Comparison of ENCODE assay signal across 9 cellular contexts in the genomic region with DNA sequence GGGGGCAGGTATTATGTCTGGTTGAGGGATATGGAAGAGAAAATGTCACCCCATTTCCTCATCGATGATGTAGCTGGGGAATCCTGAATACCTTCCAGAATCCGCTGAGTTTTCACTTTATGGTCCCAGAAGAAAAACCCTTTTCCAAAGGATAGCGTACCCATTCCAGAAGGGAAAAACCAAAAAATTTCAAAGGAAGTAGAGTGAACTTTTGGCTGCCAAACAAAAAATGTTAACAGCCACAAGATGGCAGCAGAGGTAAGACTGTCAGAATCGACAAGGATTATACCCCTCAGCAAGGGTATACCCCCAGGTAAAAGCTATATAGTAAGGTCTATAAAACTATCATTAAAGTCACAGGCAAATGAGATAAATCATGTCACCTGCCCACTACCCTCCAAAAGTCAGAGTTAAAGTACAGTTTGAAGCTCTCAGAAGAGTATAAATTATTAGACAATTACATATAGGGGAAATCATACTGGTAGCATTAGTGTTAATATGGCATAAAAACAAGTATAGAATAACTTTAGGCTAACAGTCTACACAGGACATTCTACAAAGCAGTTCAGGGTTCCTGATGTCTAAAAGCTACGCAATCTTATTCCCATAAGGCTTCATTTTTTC. TPM values are rescaled to one million over a fixed set of nuclear protein-coding genes. Genes with fewer than 3 reads are reported as not detected.
DNase-seq lines count a peak whose midpoint lies in the region; ATAC-seq, FAIRE-seq and TF ChIP-seq lines count a peak whose summit lies in the region.
"Had no signal": no experiment of that assay in that cellular context is flagged by ENCODE, and none has a peak within 500 bp of the region (broad histone marks: within the 10 kb centered on the region; RNA-seq: fewer than 3 reads in every experiment).

No MANE protein-coding gene starts in this region.

- intact Hi-C loops in K562 (cut with micrococcal nuclease) = no loop called here

- peak; percentile 20 to 60 for TF ChIP-seq RAD21 in K562 (CRISPR knock-in tag; conservative IDR thresholded peaks at IDR 0.05 in 1 of 2, IDR thresholded peaks at IDR 0.05 in 1 of 2)

- TF ChIP-seq CTCF in BE2C (IDR thresholded peaks at IDR 0.05; ENCODE audit: low read depth, low read length) (peak; percentile 80), HEK293 (tag by site-specific recombination; IDR thresholded peaks at IDR 0.05) (no peak), K562 (IDR thresholded peaks at IDR 0.05 in 2 of 3, conservative IDR thresholded peaks at IDR 0.05 in 1 of 3; ENCODE audit: insufficient read depth in 2 of 3, low read depth in 1 of 3, low read length in 3 of 3) (peak; percentile 45 to 70 (median 68); a peak in 5 of 6 replicates)

- POLR2A ChIA-PET in HEK293 (lab: Yijun Ruan, JAX) = interaction anchor here (1.6 to 2.5 kb wide), 2 partner anchors 10 to 18 kb away, joined by 3 to 15 read pairs; partner anchors contain the start of genes ACIN1 and C14orf119
- POLR2A ChIA-PET in K562 (lab: Yijun Ruan, JAX) = interaction anchor here (0.5 to 2.2 kb wide), 6 partner anchors 9 to 378 kb away, joined by 4 to 20 read pairs (median 4); partner anchors contain the start of genes ACIN1, C14orf119 and HAUS4

- H2BK5ac ChIP-seq in mesendoderm (ENCODE audit: low read length) = no peak overlapping the region

- H2AK5ac ChIP-seq in mesendoderm (ENCODE audit: low read length) = no peak overlapping the region

- peaks cover 86% of the 10 kb centered on the region for H3K36me3 ChIP-seq in BE2C
- peaks cover 42 to 82% of the 10 kb centered on the region in 2 experiments for H3K36me3 ChIP-seq in HEK293 (ENCODE audit: control insufficient read depth in 2 of 2, insufficient read depth in 1 of 2, low read length in 2 of 2)
- peaks cover 93% of the 10 kb centered on the region for H3K36me3 ChIP-seq in K562 (ENCODE audit: control insufficient read depth, insufficient read depth, low read length)
- H3K36me3 ChIP-seq in mesendoderm (ENCODE audit: control insufficient read depth, insufficient read depth, low read length) = peaks cover 26% of the 10 kb centered on the region

- no peak overlapping the region for H3K56ac ChIP-seq in mesendoderm (ENCODE audit: low read length)

- peak; percentile 23 for FAIRE-seq in K562 (lab: Jason Lieb, UNC)

- no TSS peak for BruUV-seq in K562 (replicated peaks; lab: Mats Ljungman, UMichigan)

- H3K9me3 ChIP-seq in BE2C = no peaks in the 10 kb centered on the region
- no peaks in the 10 kb centered on the region for H3K9me3 ChIP-seq in HEK293 (ENCODE audit: control insufficient read depth, insufficient read depth, low read depth, low read length)
- no peaks in the 10 kb centered on the region for H3K9me3 ChIP-seq in K562 (replicated peaks; ENCODE audit: control insufficient read depth, insufficient read depth, low read depth, low read length)

- ATAC-seq in K562 = peak; percentile 30; the same call in 2 of the 3 replicates
- ATAC-seq in GM21723 (IDR thresholded peaks at IDR 0.05; ENCODE audit: unreplicated experiment) = no peak
- no peak for ATAC-seq in GM18498 (IDR thresholded peaks at IDR 0.05; ENCODE audit: unreplicated experiment)

- H3K9ac ChIP-seq in K562 (ENCODE audit: insufficient read depth in 1 of 2, low read depth in 2 of 2, low read length in 2 of 2) (no peak overlapping the region), mesendoderm (ENCODE audit: low read length) (peak overlapping the region; percentile 26)

- CTCF ChIA-PET in HEK293 (lab: Yijun Ruan, JAX) = interaction anchor here (0.5 to 4.3 kb wide), 37 partner anchors 8 to 387 kb away, joined by 3 to 44 read pairs (median 4); partner anchors contain the start of genes ACIN1, C14orf119 and SLC7A8
- CTCF ChIA-PET in K562 (lab: Yijun Ruan, JAX; ENCODE audit: low intra/inter-chr PET ratio) = interaction anchor here (0.8 to 3.2 kb wide), 2 partner anchors 18 to 32 kb away, joined by 5 to 25 read pairs; partner anchors contain the start of genes ACIN1 and C14orf119

- WGBS in K562 (ENCODE audit: insufficient coverage, low coverage, missing lambda C conversion rate) = 68% methylated on average over 5 of the region's 5 CpGs
- no CpG with 5 or more reads among the region's 5 CpGs for WGBS in mesendoderm (ENCODE audit: extremely low coverage, insufficient coverage, low lambda C conversion rate)

- H2AFZ ChIP-seq in K562 (ENCODE audit: low read depth, low read length) = no peak overlapping the region

- H4K5ac ChIP-seq in mesendoderm (ENCODE audit: low read length) = no peak overlapping the region

- no peak overlapping the region for H3K23ac ChIP-seq in mesendoderm (ENCODE audit: low read length)

- H3K18ac ChIP-seq in mesendoderm (ENCODE audit: low read length) = peak overlapping the region; percentile 76

- peaks cover 6% of the 10 kb centered on the region for H3K79me1 ChIP-seq in mesendoderm (ENCODE audit: low read length)

- H4K8ac ChIP-seq in mesendoderm (ENCODE audit: low read depth, low read length) = no peak overlapping the region

- H3K4ac ChIP-seq in mesendoderm (ENCODE audit: low read depth, low read length) = no peak overlapping the region

- H3K79me2 ChIP-seq in K562 (ENCODE audit: control insufficient read depth, insufficient read depth, low read length) = peaks cover 15% of the 10 kb centered on the region
- H3K79me2 ChIP-seq in mesendoderm (ENCODE audit: control insufficient read depth, insufficient read depth, low read length) = peaks cover 3% of the 10 kb centered on the region

- H3K27ac ChIP-seq in HEK293 (ENCODE audit: extremely low read depth, low read depth, low read length) (no peak overlapping the region), K562 (ENCODE audit: extremely low read depth, low read depth, low read length) (no peak overlapping the region), mesendoderm (ENCODE audit: low read depth, low read length) (peak overlapping the region; percentile 77)

- no peaks in the 10 kb centered on the region for H3K9me1 ChIP-seq in K562 (ENCODE audit: control insufficient read depth, insufficient read depth, low read length)

- TF ChIP-seq POLR2A in K562 (conservative IDR thresholded peaks at IDR 0.05) = no peak

- in situ Hi-C loops in K562 (cut with MboI) = no loop called here

- H3K4me2 ChIP-seq in K562 (ENCODE audit: insufficient read depth, low read length) = no peak overlapping the region
- H3K4me2 ChIP-seq in mesendoderm (ENCODE audit: low read length) = no peak overlapping the region

- H2BK120ac ChIP-seq in mesendoderm (ENCODE audit: low read depth, low read length) = no peak overlapping the region

- H3K4me1 ChIP-seq in BE2C (peaks cover 10% of the 10 kb centered on the region), HEK293 (ENCODE audit: control insufficient read depth, insufficient read depth, low read length) (peaks cover 6% of the 10 kb centered on the region; the same call in 1 of the 2 replicates), K562 (replicated peaks in 1 of 2; ENCODE audit: control insufficient read depth in 2 of 2, insufficient read depth in 2 of 2, low read length in 2 of 2) (peaks cover 17 to 40% of the 10 kb centered on the region in 2 experiments), mesendoderm (ENCODE audit: control insufficient read depth, low read depth, low read length) (peaks cover 17% of the 10 kb centered on the region)

- H3K27me3 ChIP-seq in BE2C (no peaks in the 10 kb centered on the region), K562 (ENCODE audit: control insufficient read depth in 2 of 2, insufficient read depth in 2 of 2, low read length in 2 of 2) (no peaks in the 10 kb centered on the region), mesendoderm (ENCODE audit: insufficient read depth, low read length, poor library complexity) (no peaks in the 10 kb centered on the region)

- no peak for TF ChIP-seq EP300 in K562 (IDR thresholded peaks at IDR 0.05; ENCODE audit: low read length)

- no peak overlapping the region for H3K4me3 ChIP-seq in BE2C (ENCODE audit: low read depth, low read length)
- H3K4me3 ChIP-seq in HEK293 (ENCODE audit: low read depth, low read length) = no peak overlapping the region
- H3K4me3 ChIP-seq in K562 = no peak overlapping the region
- no peak overlapping the region for H3K4me3 ChIP-seq in mesendoderm (ENCODE audit: low read length)

- H4K20me1 ChIP-seq in K562 (replicated peaks; ENCODE audit: control insufficient read depth, insufficient read depth, low read length) = no peaks in the 10 kb centered on the region

- DNase-seq in BE2C (peak; percentile 44), K562 (ENCODE audit: extremely low read depth in 1 of 4, low spot score in 3 of 4) (peak in 1 of 4 experiments; percentile 59), mesendoderm (peak; percentile 53), putamen (ENCODE audit: low spot score) (no peak), NCI-H1417 (lab: John Stamatoyannopoulos, UW) (no peak)

- no peak overlapping the region for H2BK15ac ChIP-seq in mesendoderm (replicated peaks; ENCODE audit: low read depth)

RNA-seq across cellular contexts. Expression of gene ACIN1, which starts 18.0 kb away (rescaled TPM):
- 198 TPM for polyA plus RNA-seq in BE2C (2012; ENCODE audit: insufficient read depth, insufficient read length, low read depth)
- 555 and 556 TPM in 2 replicates for total RNA-seq in K562 (2011; cell fraction: chromatin; rRNA removed; ENCODE audit: low replicate concordance)
- total RNA-seq in K562 (2011; cell fraction: nucleolus; rRNA removed) = 273 and 282 TPM in 2 replicates
- total RNA-seq in K562 (2011; cell fraction: nucleoplasm; rRNA removed) = 463 and 596 TPM in 2 replicates
- total RNA-seq in K562 (2014; rRNA removed) (121 and 145 TPM in 2 replicates), K562 (2014; rRNA removed; fragmentation: Illumina TruSeq; extraction: Trizol) (110 and 123 TPM in 2 replicates), K562 (2015; rRNA removed; fragmentation: Illumina TruSeq; extraction: Trizol) (141 and 147 TPM in 2 replicates), K562 (2021) (151 and 163 TPM in 2 replicates)
- polyA plus RNA-seq in K562 (2011; rRNA removed) (129 and 157 TPM in 2 replicates), K562 (2014; fragmentation: Illumina TruSeq; extraction: Trizol) (180 and 196 TPM in 2 replicates), K562 (2014; fragmentation: Nextera tagmentation; extraction: Ambion mirVana) (1 to 10 TPM; 5.0 TPM), K562 (2014; rRNA removed) (156 and 184 TPM in 2 replicates)
- 70.8 and 83.1 TPM in 2 replicates for polyA plus RNA-seq in K562 (2011; cell fraction: cytosol; rRNA removed)
- 696 and 714 TPM in 2 replicates for polyA plus RNA-seq in K562 (2011; cell fraction: nucleus; rRNA removed)
- polyA plus RNA-seq in K562 (2012) = 121 and 135 TPM in 2 replicates
- 147 and 171 TPM in 2 replicates for polyA minus RNA-seq in K562 (2011; rRNA and poly(A)+ RNA removed)
- polyA minus RNA-seq in K562 (2011; cell fraction: cytosol; rRNA and poly(A)+ RNA removed) = 77.6 and 81.5 TPM in 2 replicates
- polyA minus RNA-seq in K562 (2011; cell fraction: nucleus; rRNA and poly(A)+ RNA removed) = 198 and 296 TPM in 2 replicates
- polyA plus RNA-seq in mesendoderm (2013, experiment 1 of 2) = 212 TPM
- polyA plus RNA-seq in mesendoderm (2013, experiment 2 of 2) = 206 TPM

RNA-seq across cellular contexts. Expression of gene C14orf119, which starts 18.4 kb away (rescaled TPM):
- 59.7 TPM for polyA plus RNA-seq in BE2C (2012; ENCODE audit: insufficient read depth, insufficient read length, low read depth)
- 25.2 and 42.1 TPM in 2 replicates for total RNA-seq in K562 (2011; cell fraction: chromatin; rRNA removed; ENCODE audit: low replicate concordance)
- 42.1 and 47.4 TPM in 2 replicates for total RNA-seq in K562 (2011; cell fraction: nucleolus; rRNA removed)
- total RNA-seq in K562 (2011; cell fraction: nucleoplasm; rRNA removed) = 29.2 and 32.1 TPM in 2 replicates
- 36.7 and 38.1 TPM in 2 replicates for total RNA-seq in K562 (2014; rRNA removed)
- total RNA-seq in K562 (2014; rRNA removed; fragmentation: Illumina TruSeq; extraction: Trizol) = 61.2 and 68.8 TPM in 2 replicates
- total RNA-seq in K562 (2015; rRNA removed; fragmentation: Illumina TruSeq; extraction: Trizol) = 44.1 and 44.7 TPM in 2 replicates
- 46.0 and 47.6 TPM in 2 replicates for total RNA-seq in K562 (2021)
- 82.0 and 84.8 TPM in 2 replicates for polyA plus RNA-seq in K562 (2011; rRNA removed)
- polyA plus RNA-seq in K562 (2011; cell fraction: cytosol; rRNA removed) = 79.2 and 90.6 TPM in 2 replicates
- 90.4 and 124 TPM in 2 replicates for polyA plus RNA-seq in K562 (2011; cell fraction: nucleus; rRNA removed)
- 41.6 and 66.7 TPM in 2 replicates for polyA plus RNA-seq in K562 (2012)
- 37.9 and 39.3 TPM in 2 replicates for polyA plus RNA-seq in K562 (2014; fragmentation: Illumina TruSeq; extraction: Trizol)
- 100 to 1,000 TPM; 249 to 251 TPM for polyA plus RNA-seq in K562 (2014; fragmentation: Nextera tagmentation; extraction: Ambion mirVana)
- polyA plus RNA-seq in K562 (2014; rRNA removed) = 48.5 and 51.8 TPM in 2 replicates
- 61.4 and 78.9 TPM in 2 replicates for polyA minus RNA-seq in K562 (2011; rRNA and poly(A)+ RNA removed)
- polyA minus RNA-seq in K562 (2011; cell fraction: cytosol; rRNA and poly(A)+ RNA removed) = 13.7 and 28.6 TPM in 2 replicates
- polyA minus RNA-seq in K562 (2011; cell fraction: nucleus; rRNA and poly(A)+ RNA removed) = 7.8 and 20.5 TPM in 2 replicates
- polyA plus RNA-seq in mesendoderm (2013, experiment 1 of 2) = 37.0 TPM
- polyA plus RNA-seq in mesendoderm (2013, experiment 2 of 2) = 35.2 TPM

RNA-seq across cellular contexts. Expression of gene CDH24, which starts 19.6 kb away (rescaled TPM):
- 135 TPM for polyA plus RNA-seq in BE2C (2012; ENCODE audit: insufficient read depth, insufficient read length, low read depth)
- 31.5 and 72.4 TPM in 2 replicates for total RNA-seq in K562 (2011; cell fraction: chromatin; rRNA removed; ENCODE audit: low replicate concordance)
- 45.5 and 46.5 TPM in 2 replicates for total RNA-seq in K562 (2011; cell fraction: nucleolus; rRNA removed)
- 33.9 and 37.3 TPM in 2 replicates for total RNA-seq in K562 (2011; cell fraction: nucleoplasm; rRNA removed)
- total RNA-seq in K562 (2014; rRNA removed) = 4.9 and 6.6 TPM in 2 replicates
- 2.4 and 3.0 TPM in 2 replicates for total RNA-seq in K562 (2014; rRNA removed; fragmentation: Illumina TruSeq; extraction: Trizol)
- 3.6 and 4.0 TPM in 2 replicates for total RNA-seq in K562 (2015; rRNA removed; fragmentation: Illumina TruSeq; extraction: Trizol)
- 11.1 and 12.8 TPM in 2 replicates for total RNA-seq in K562 (2021)
- 6.5 and 11.1 TPM in 2 replicates for polyA plus RNA-seq in K562 (2011; rRNA removed)
- 10.1 and 17.2 TPM in 2 replicates for polyA plus RNA-seq in K562 (2011; cell fraction: cytosol; rRNA removed)
- 66.1 and 112 TPM in 2 replicates for polyA plus RNA-seq in K562 (2011; cell fraction: nucleus; rRNA removed)
- 7.5 and 9.6 TPM in 2 replicates for polyA plus RNA-seq in K562 (2012)
- polyA plus RNA-seq in K562 (2014; fragmentation: Illumina TruSeq; extraction: Trizol) = 8.1 and 9.2 TPM in 2 replicates
- polyA plus RNA-seq in K562 (2014; fragmentation: Nextera tagmentation; extraction: Ambion mirVana) = under 1 TPM; 0.04 to 0.10 TPM
- polyA plus RNA-seq in K562 (2014; rRNA removed) = 15.5 and 16.2 TPM in 2 replicates
- 3.6 and 5.3 TPM in 2 replicates for polyA minus RNA-seq in K562 (2011; rRNA and poly(A)+ RNA removed)
- 4.9 and 7.6 TPM in 2 replicates for polyA minus RNA-seq in K562 (2011; cell fraction: cytosol; rRNA and poly(A)+ RNA removed)
- 8.7 and 10.5 TPM in 2 replicates for polyA minus RNA-seq in K562 (2011; cell fraction: nucleus; rRNA and poly(A)+ RNA removed)
- polyA plus RNA-seq in mesendoderm (2013, experiment 1 of 2) = 11.2 TPM
- polyA plus RNA-seq in mesendoderm (2013, experiment 2 of 2) = 10.8 TPM

RNA-seq across cellular contexts. Expression of gene CIROP, which starts 27.9 kb away (rescaled TPM):
- not detected for polyA plus RNA-seq in BE2C (2012; ENCODE audit: insufficient read depth, insufficient read length, low read depth)
- not detected in 2 replicates for total RNA-seq in K562 (2011; cell fraction: chromatin; rRNA removed; ENCODE audit: low replicate concordance)
- total RNA-seq in K562 (2011; cell fraction: nucleolus; rRNA removed) = not detected in 2 replicates
- not detected in 2 replicates for total RNA-seq in K562 (2011; cell fraction: nucleoplasm; rRNA removed)
- total RNA-seq in K562 (2014; rRNA removed) (not detected in 2 replicates), K562 (2014; rRNA removed; fragmentation: Illumina TruSeq; extraction: Trizol) (not detected in 2 replicates), K562 (2015; rRNA removed; fragmentation: Illumina TruSeq; extraction: Trizol) (not detected in 2 replicates), K562 (2021) (not detected in 2 replicates)
- polyA plus RNA-seq in K562 (2011; rRNA removed) (not detected in 2 replicates), K562 (2014; fragmentation: Illumina TruSeq; extraction: Trizol) (not detected in 2 replicates), K562 (2014; fragmentation: Nextera tagmentation; extraction: Ambion mirVana) (not detected), K562 (2014; rRNA removed) (not detected in 2 replicates)
- not detected in 2 replicates for polyA plus RNA-seq in K562 (2011; cell fraction: cytosol; rRNA removed)
- polyA plus RNA-seq in K562 (2011; cell fraction: nucleus; rRNA removed) = not detected in 2 replicates
- not detected in 2 replicates for polyA plus RNA-seq in K562 (2012)
- polyA minus RNA-seq in K562 (2011; rRNA and poly(A)+ RNA removed) = not detected in 2 replicates
- not detected in 2 replicates for polyA minus RNA-seq in K562 (2011; cell fraction: cytosol; rRNA and poly(A)+ RNA removed)
- polyA minus RNA-seq in K562 (2011; cell fraction: nucleus; rRNA and poly(A)+ RNA removed) = not detected in 2 replicates
- 0.04 TPM for polyA plus RNA-seq in mesendoderm (2013, experiment 1 of 2)
- 0.06 TPM for polyA plus RNA-seq in mesendoderm (2013, experiment 2 of 2)
- total RNA-seq: mononuclear cell had no signal

RNA-seq across cellular contexts. Expression of gene PSMB11, which starts 34.9 kb away (rescaled TPM):
- not detected for polyA plus RNA-seq in BE2C (2012; ENCODE audit: insufficient read depth, insufficient read length, low read depth)
- total RNA-seq in K562 (2011; cell fraction: chromatin; rRNA removed; ENCODE audit: low replicate concordance) = not detected in 2 replicates
- total RNA-seq in K562 (2011; cell fraction: nucleolus; rRNA removed) = 0.17 TPM in 1 of 2 replicates, not detected in the other
- total RNA-seq in K562 (2011; cell fraction: nucleoplasm; rRNA removed) = not detected in 2 replicates
- total RNA-seq in K562 (2014; rRNA removed) = not detected in 2 replicates
- not detected in 2 replicates for total RNA-seq in K562 (2014; rRNA removed; fragmentation: Illumina TruSeq; extraction: Trizol)
- total RNA-seq in K562 (2015; rRNA removed; fragmentation: Illumina TruSeq; extraction: Trizol) = not detected in 2 replicates
- total RNA-seq in K562 (2021) = not detected in 2 replicates
- polyA plus RNA-seq in K562 (2011; rRNA removed) = not detected in 2 replicates
- polyA plus RNA-seq in K562 (2011; cell fraction: cytosol; rRNA removed) = 0.06 TPM in 1 of 2 replicates, not detected in the other
- not detected in 2 replicates for polyA plus RNA-seq in K562 (2011; cell fraction: nucleus; rRNA removed)
- polyA plus RNA-seq in K562 (2012) = not detected in 2 replicates
- not detected in 2 replicates for polyA plus RNA-seq in K562 (2014; fragmentation: Illumina TruSeq; extraction: Trizol)
- not detected for polyA plus RNA-seq in K562 (2014; fragmentation: Nextera tagmentation; extraction: Ambion mirVana)
- not detected in 2 replicates for polyA plus RNA-seq in K562 (2014; rRNA removed)
- polyA minus RNA-seq in K562 (2011; rRNA and poly(A)+ RNA removed) = not detected in 2 replicates
- not detected in 2 replicates for polyA minus RNA-seq in K562 (2011; cell fraction: cytosol; rRNA and poly(A)+ RNA removed)
- polyA minus RNA-seq in K562 (2011; cell fraction: nucleus; rRNA and poly(A)+ RNA removed) = not detected in 2 replicates
- not detected for polyA plus RNA-seq in mesendoderm (2013, experiment 1 of 2)
- not detected for polyA plus RNA-seq in mesendoderm (2013, experiment 2 of 2)
- total RNA-seq: mononuclear cell had no signal

Comparison
In these comparisons a context has a peak if more than half of its experiments do, and no peak if none do; other contexts are left out.
1. DNase-seq: peak in BE2C (single experiment) and mesendoderm (single experiment); none in putamen (single experiment) and NCI-H1417 (0 of 3).